11 cellular contexts compared by ENCODE assay signal in genomic region chr16:31696968-31697743, GRCh38.
DNase-seq lines count a peak whose midpoint lies in the region; ATAC-seq, FAIRE-seq and TF ChIP-seq lines count a peak whose summit lies in the region.
"Had no signal": no experiment of that assay in that cellular context is flagged by ENCODE, and none has a peak within 500 bp of the region (broad histone marks: within the 10 kb centered on the region; RNA-seq: fewer than 3 reads in every experiment).

No MANE protein-coding gene starts in this region.

- H3K4me3 ChIP-seq in astrocyte (ENCODE audit: insufficient read depth, low read depth, low read length): no peak overlapping the region
- no peak overlapping the region for H3K4me3 ChIP-seq in lower lobe of right lung

- H3K27me3 ChIP-seq in astrocyte (ENCODE audit: insufficient read depth, low read length) (peaks cover 9% of the 10 kb centered on the region), lower lobe of right lung (ENCODE audit: low read depth) (no peaks in the 10 kb centered on the region)

- intact Hi-C loops in lower lobe of right lung (cut with DNase I): no loop called here

- peaks cover 19% of the 10 kb centered on the region for H3K4me1 Mint-ChIP-seq in T-helper 1 cell treated with Interleukin-12 subunit alpha and Interleukin-12 subunit beta and Interleukin-4 antibody, amounts not matched to agents 30 μg/mL and 1 μg/mL, for 36 hours (ENCODE audit: low read depth)
- H3K4me1 Mint-ChIP-seq in astrocyte (ENCODE audit: low read depth, unreplicated experiment): no peaks in the 10 kb centered on the region
- peaks cover 12% of the 10 kb centered on the region for H3K4me1 Mint-ChIP-seq in activated T-helper 17 cell treated with anti-CD3 and anti-CD28 coated beads, Interleukin-2, amount 50 U/mL, for 72 hours

- no peaks in the 10 kb centered on the region for H3K9me3 Mint-ChIP-seq in T-helper 1 cell treated with Interleukin-12 subunit alpha and Interleukin-12 subunit beta and Interleukin-4 antibody, amounts not matched to agents 30 μg/mL and 1 μg/mL, for 36 hours
- H3K9me3 Mint-ChIP-seq in astrocyte (ENCODE audit: unreplicated experiment): peaks cover 2% of the 10 kb centered on the region
- no peaks in the 10 kb centered on the region for H3K9me3 Mint-ChIP-seq in activated T-helper 17 cell treated with anti-CD3 and anti-CD28 coated beads, Interleukin-2, amount 50 U/mL, for 72 hours
- H3K9me3 Mint-ChIP-seq: dendritic cell treated with granulocyte-macrophage colony-stimulating factor and Interleukin-4, amounts not matched to agents 40 ng/mL and 50 ng/mL, for 4 days; stimulated activated naive CD8-positive, alpha-beta T cell treated with anti-CD3 and anti-CD28 coated beads, Interleukin-15, Interleukin-2, amounts not matched to agents 100 ng/mL and 50 ng/mL, for 24 hours had no signal

- ATAC-seq in lower lobe of right lung (no peak), GM19397 (IDR thresholded peaks at IDR 0.05; ENCODE audit: unreplicated experiment) (no peak), HG03432 (IDR thresholded peaks at IDR 0.05; ENCODE audit: unreplicated experiment) (no peak)
- no peak for ATAC-seq in activated T-helper 17 cell treated with anti-CD3 and anti-CD28 coated beads, Interleukin-2, amount 50 U/mL, for 72 hours (replicated peaks)

- no peak overlapping the region for H3K9ac ChIP-seq in astrocyte (ENCODE audit: low read length)

- no peak overlapping the region for H3K4me2 ChIP-seq in astrocyte (ENCODE audit: low read length)

- H3K4me3 Mint-ChIP-seq in T-helper 1 cell treated with Interleukin-12 subunit alpha and Interleukin-12 subunit beta and Interleukin-4 antibody, amounts not matched to agents 30 μg/mL and 1 μg/mL, for 36 hours: no peak overlapping the region
- H3K4me3 Mint-ChIP-seq in astrocyte (ENCODE audit: unreplicated experiment): no peak overlapping the region
- no peak overlapping the region for H3K4me3 Mint-ChIP-seq in activated T-helper 17 cell treated with anti-CD3 and anti-CD28 coated beads, Interleukin-2, amount 50 U/mL, for 72 hours
- H3K4me3 Mint-ChIP-seq: dendritic cell treated with granulocyte-macrophage colony-stimulating factor and Interleukin-4, amounts not matched to agents 40 ng/mL and 50 ng/mL, for 4 days; stimulated activated naive CD8-positive, alpha-beta T cell treated with anti-CD3 and anti-CD28 coated beads, Interleukin-15, Interleukin-2, amounts not matched to agents 100 ng/mL and 50 ng/mL, for 24 hours had no signal

- DNase-seq in T-helper 1 cell: no peak
- peak; percentile 64 for DNase-seq in NCI-H1092 treated with DMSO at 0.1 percent for 48 hours (lab: John Stamatoyannopoulos, UW)
- peak; percentile 39 for DNase-seq in astrocyte (ENCODE audit: low read depth)
- DNase-seq in lower lobe of right lung: no peak

- no peak overlapping the region for H2AFZ ChIP-seq in astrocyte (ENCODE audit: low read depth, low read length)

- H3K9me3 ChIP-seq in astrocyte (ENCODE audit: insufficient read depth, low read depth, low read length) (no peaks in the 10 kb centered on the region), lower lobe of right lung (no peaks in the 10 kb centered on the region)

- H3K4me1 ChIP-seq in astrocyte (ENCODE audit: insufficient read depth, low read length) (peaks cover 7% of the 10 kb centered on the region), lower lobe of right lung (peaks cover 15% of the 10 kb centered on the region)

- no peak overlapping the region for H3K27ac ChIP-seq in astrocyte (ENCODE audit: low read depth, low read length)
- H3K27ac ChIP-seq in lower lobe of right lung: no peak overlapping the region

- H3K36me3 Mint-ChIP-seq in T-helper 1 cell treated with Interleukin-12 subunit alpha and Interleukin-12 subunit beta and Interleukin-4 antibody, amounts not matched to agents 30 μg/mL and 1 μg/mL, for 36 hours (ENCODE audit: low read depth): peaks cover 7% of the 10 kb centered on the region
- H3K36me3 Mint-ChIP-seq in astrocyte (ENCODE audit: low read depth, unreplicated experiment): no peaks in the 10 kb centered on the region
- H3K36me3 Mint-ChIP-seq in activated T-helper 17 cell treated with anti-CD3 and anti-CD28 coated beads, Interleukin-2, amount 50 U/mL, for 72 hours (ENCODE audit: low read depth): peaks cover 19% of the 10 kb centered on the region

- peaks cover 3% of the 10 kb centered on the region for H3K27me3 Mint-ChIP-seq in T-helper 1 cell treated with Interleukin-12 subunit alpha and Interleukin-12 subunit beta and Interleukin-4 antibody, amounts not matched to agents 30 μg/mL and 1 μg/mL, for 36 hours (ENCODE audit: low read depth)
- H3K27me3 Mint-ChIP-seq in astrocyte (ENCODE audit: low read depth, unreplicated experiment): peaks cover 12% of the 10 kb centered on the region
- H3K27me3 Mint-ChIP-seq in activated T-helper 17 cell treated with anti-CD3 and anti-CD28 coated beads, Interleukin-2, amount 50 U/mL, for 72 hours: no peaks in the 10 kb centered on the region

- H3K36me3 ChIP-seq in astrocyte (ENCODE audit: insufficient read depth, low read length): no peaks in the 10 kb centered on the region
- no peaks in the 10 kb centered on the region for H3K36me3 ChIP-seq in lower lobe of right lung

- peak; percentile 13 for FAIRE-seq in astrocyte (lab: Jason Lieb, UNC)
- FAIRE-seq: GM18507 had no signal

- H3K79me2 ChIP-seq in astrocyte (ENCODE audit: insufficient read depth, low read length): no peaks in the 10 kb centered on the region

- TF ChIP-seq CTCF in astrocyte (IDR thresholded peaks at IDR 0.05; ENCODE audit: insufficient read depth, low read depth, low read length) (peak; percentile 64), lower lobe of right lung (IDR thresholded peaks at IDR 0.05) (peak; percentile 50)

- peaks cover 6% of the 10 kb centered on the region for H4K20me1 ChIP-seq in astrocyte (ENCODE audit: insufficient read depth, low read length)

- H3K27ac Mint-ChIP-seq in T-helper 1 cell treated with Interleukin-12 subunit alpha and Interleukin-12 subunit beta and Interleukin-4 antibody, amounts not matched to agents 30 μg/mL and 1 μg/mL, for 36 hours: peak overlapping the region; percentile 26
- H3K27ac Mint-ChIP-seq in astrocyte (ENCODE audit: unreplicated experiment): no peak overlapping the region
- H3K27ac Mint-ChIP-seq in activated T-helper 17 cell treated with anti-CD3 and anti-CD28 coated beads, Interleukin-2, amount 50 U/mL, for 72 hours: no peak overlapping the region
- H3K27ac Mint-ChIP-seq: dendritic cell treated with granulocyte-macrophage colony-stimulating factor and Interleukin-4, amounts not matched to agents 40 ng/mL and 50 ng/mL, for 4 days; stimulated activated naive CD8-positive, alpha-beta T cell treated with anti-CD3 and anti-CD28 coated beads, Interleukin-15, Interleukin-2, amounts not matched to agents 100 ng/mL and 50 ng/mL, for 24 hours had no signal

Comparison
In these comparisons a context has a peak if more than half of its experiments do, and no peak if none do; other contexts are left out.
1. DNase-seq: peak in NCI-H1092 treated with DMSO at 0.1 percent for 48 hours (single experiment) and astrocyte (single experiment); none in T-helper 1 cell (0 of 5) and lower lobe of right lung (single experiment).